In genomic region chr15:76642671-76643070, GRCh38 we compare ENCODE assay signal across 16 cellular contexts.
DNase-seq lines count a peak whose midpoint lies in the region; ATAC-seq and TF ChIP-seq lines count a peak whose summit lies in the region.
"Had no signal": no experiment of that assay in that cellular context is flagged by ENCODE, and none has a peak within 500 bp of the region (broad histone marks: within the 10 kb centered on the region; RNA-seq: fewer than 3 reads in every experiment).

No MANE protein-coding gene starts in this region.

- no peak overlapping the region for H3K4me3 ChIP-seq in BE2C (ENCODE audit: low read depth, low read length)
- H3K4me3 ChIP-seq in Panc1 (ENCODE audit: low read depth in 2 of 2, low read length in 2 of 2), result no peak overlapping the region

- H3K27me3 ChIP-seq in BE2C (no peaks in the 10 kb centered on the region), Panc1 (ENCODE audit: control insufficient read depth, insufficient read depth, low read length) (no peaks in the 10 kb centered on the region), foreskin keratinocyte (no peaks in the 10 kb centered on the region)

- no TSS peak for BruUV-seq in Panc1 (replicated peaks; lab: Mats Ljungman, UMichigan)

- TF ChIP-seq CTCF in BE2C (IDR thresholded peaks at IDR 0.05; ENCODE audit: low read depth, low read length), result peak; percentile 44
- 0 out of 2 replicates have a peak, but pooled peaks have one; percentile 12 for TF ChIP-seq CTCF in GM12874 (IDR thresholded peaks at IDR 0.05; ENCODE audit: insufficient read depth, low read depth, low read length)
- peak; percentile 38; the same call in 1 of the 2 replicates for TF ChIP-seq CTCF in Panc1 (IDR thresholded peaks at IDR 0.05)
- peak; percentile 47 for TF ChIP-seq CTCF in foreskin keratinocyte (conservative IDR thresholded peaks at IDR 0.05)

- H3K27ac ChIP-seq in Panc1 (ENCODE audit: low read length) (no peak overlapping the region), foreskin keratinocyte (no peak overlapping the region)

- H3K4me1 ChIP-seq in BE2C (no peaks in the 10 kb centered on the region), Panc1 (ENCODE audit: control insufficient read depth, insufficient read depth, low read length) (no peaks in the 10 kb centered on the region), foreskin keratinocyte (no peaks in the 10 kb centered on the region)

- no peak for ATAC-seq in Panc1
- no peak for ATAC-seq in foreskin keratinocyte
- no peak for ATAC-seq in HG02938 (IDR thresholded peaks at IDR 0.05; ENCODE audit: unreplicated experiment)
- no peak for ATAC-seq in GM19324 (IDR thresholded peaks at IDR 0.05; ENCODE audit: low FRiP score, unreplicated experiment)
- ATAC-seq: left cardiac atrium; stimulated activated naive CD8-positive, alpha-beta T cell treated with anti-CD3 and anti-CD28 coated beads, Interleukin-15, Interleukin-2, amounts not matched to agents 100 U/mL and 50 U/mL, for 24 hours had no signal

- CTCF ChIA-PET in Panc1 (lab: Charles Lee), result no interaction called here

- no peak for DNase-seq in BE2C
- DNase-seq in Panc1 (ENCODE audit: low read depth, low spot score), result no peak
- no peak for DNase-seq in foreskin keratinocyte
- DNase-seq in NCI-H1930 (lab: John Stamatoyannopoulos, UW), result no peak
- no peak for DNase-seq in NCI-H748 treated with DMSO at 0.1 percent for 48 hours (lab: John Stamatoyannopoulos, UW)
- DNase-seq: activated CD4-positive, alpha-beta T cell treated with anti-CD3 and anti-CD28 coated beads for 4 hours; activated effector memory CD4-positive, alpha-beta T cell treated with anti-CD3 and anti-CD28 coated beads, Interleukin-2, amount 50 U/mL, for 16 hours; left cardiac atrium; NCI-H524; nucleus accumbens; stimulated activated CD4-positive, alpha-beta T cell treated with anti-CD3 and anti-CD28 coated beads, Interleukin-1b, Interleukin-23, amount 100 ng/mL, for 48 hours; stimulated activated naive CD8-positive, alpha-beta T cell treated with anti-CD3 and anti-CD28 coated beads, Interleukin-15, Interleukin-2, amounts not matched to agents 100 U/mL and 50 U/mL, for 24 hours; SW 1271 had no signal

- intact Hi-C loops in Panc1 (cut with micrococcal nuclease; ENCODE audit: unreplicated experiment), result no loop called here

- H3K36me3 ChIP-seq in BE2C (no peaks in the 10 kb centered on the region), Panc1 (ENCODE audit: control insufficient read depth, insufficient read depth, low read length) (no peaks in the 10 kb centered on the region)

- POLR2A ChIA-PET in Panc1 (lab: Charles Lee), result no interaction called here

- in situ Hi-C loops in Panc1 (cut with HindIII; ENCODE audit: low pct_unique_long_range_greater_than_20kb, low sequenced_read_pairs), result no loop called here

- H3K9me3 ChIP-seq in BE2C (no peaks in the 10 kb centered on the region), Panc1 (ENCODE audit: control insufficient read depth, insufficient read depth, low read depth, low read length) (no peaks in the 10 kb centered on the region)
